In genomic region chr7:76895709-76896108, GRCh38 we compare ENCODE assay signal across 5 cellular contexts.
DNase-seq lines count a peak whose midpoint lies in the region; ATAC-seq, FAIRE-seq and TF ChIP-seq lines count a peak whose summit lies in the region.
"Not testable (repeated sequence)": the region's sequence is repeated elsewhere in the genome, so short reads cannot be mapped to it uniquely, and the experiment has no call there.

No MANE protein-coding gene starts in this region.

- H3K79me1 ChIP-seq in IMR-90 (ENCODE audit: low read depth in 1 of 2, low read length in 2 of 2), result not testable (repeated sequence)

- not testable (repeated sequence) for TF ChIP-seq CTCF in IMR-90 (conservative IDR thresholded peaks at IDR 0.05; ENCODE audit: low read depth, low read length); mesothelial cell of epicardium (IDR thresholded peaks at IDR 0.05; ENCODE audit: unreplicated experiment); natural killer cell (IDR thresholded peaks at IDR 0.05)

- H3K27ac ChIP-seq in IMR-90 (ENCODE audit: insufficient read depth, low read length), result not testable (repeated sequence)

- H3K4me3 ChIP-seq in IMR-90 (ENCODE audit: insufficient read depth, low read depth, low read length), result not testable (repeated sequence)

- not testable (repeated sequence) for H3K27me3 Mint-ChIP-seq in mesothelial cell of epicardium (ENCODE audit: low read depth)
- peaks cover 15 to 19% of the 10 kb centered on the region in 2 donors for H3K27me3 Mint-ChIP-seq in natural killer cell (ENCODE audit: low read depth in 2 of 2)

- TF ChIP-seq RAD21 in IMR-90 (IDR thresholded peaks at IDR 0.05; ENCODE audit: low read length), result not testable (repeated sequence)

- not testable (repeated sequence) for H3K27me3 ChIP-seq in IMR-90 (ENCODE audit: control insufficient read depth, insufficient read depth, low read length)

- not testable (repeated sequence) for TF ChIP-seq POLR2A in GM12891 (IDR thresholded peaks at IDR 0.05; ENCODE audit: low read depth, low read length); IMR-90 (IDR thresholded peaks at IDR 0.05; ENCODE audit: low read depth, low read length)

- peak overlapping the region in 1 of 2 experiments; percentile 22; a peak in 2 of 4 replicates for H4K8ac ChIP-seq in IMR-90 (ENCODE audit: low read depth in 2 of 2, low read length in 2 of 2)

- CTCF ChIA-PET in IMR-90 (lab: Yijun Ruan, JAX), result not testable (repeated sequence)

- in situ Hi-C loops in IMR-90 (cut with MboI; ENCODE audit: low sequenced_read_pairs), result not testable (repeated sequence)

- not testable (repeated sequence) for H3K4me2 ChIP-seq in IMR-90 (ENCODE audit: low read depth, low read length)

- POLR2A ChIA-PET in IMR-90 (lab: Charles Lee; ENCODE audit: unreplicated experiment), result not testable (repeated sequence)

- no CpG with 5 or more reads among the region's 4 CpGs for WGBS in IMR-90 (ENCODE audit: extremely low coverage in 2 of 2, insufficient read length in 1 of 2), 2 experiments

- not testable (repeated sequence) for H3K36me3 ChIP-seq in IMR-90 (ENCODE audit: control insufficient read depth, insufficient read depth, low read length)

- FAIRE-seq in GM12891 (lab: Jason Lieb, UNC), result peak; percentile 55

- BruUV-seq in IMR-90 (replicated peaks; lab: Mats Ljungman, UMichigan), result not testable (repeated sequence)

- intact Hi-C loops in IMR-90 (cut with micrococcal nuclease); natural killer cell (cut with micrococcal nuclease): not testable (repeated sequence)

- peak overlapping the region; percentile 12; the same call in 1 of the 2 replicates for H4K5ac ChIP-seq in IMR-90 (ENCODE audit: low read depth, low read length)

- not testable (repeated sequence) for H3K9me1 ChIP-seq in IMR-90 (ENCODE audit: insufficient read depth, low read length)

- peak overlapping the region; percentile 65 for H2BK5ac ChIP-seq in IMR-90 (ENCODE audit: low read depth, low read length, poor library complexity, severe bottlenecking)

- H3K4ac ChIP-seq in IMR-90 (ENCODE audit: low read depth, low read length), result peak overlapping the region; percentile 44

- H4K20me1 ChIP-seq in IMR-90 (ENCODE audit: insufficient read depth, low read length), result not testable (repeated sequence)

- not testable (repeated sequence) for H3K23ac ChIP-seq in IMR-90 (ENCODE audit: low read depth, low read length)

- peak overlapping the region; percentile 42; the same call in 1 of the 3 replicates for H2BK15ac ChIP-seq in IMR-90 (ENCODE audit: low read depth, low read length)

- not testable (repeated sequence) for H3K56ac ChIP-seq in IMR-90 (ENCODE audit: extremely low read depth, insufficient read depth, low read length)

- H3K14ac ChIP-seq in IMR-90 (replicated peaks; ENCODE audit: low read depth, low read length), result peak overlapping the region; percentile 5

- not testable (repeated sequence) for H3K9me3 Mint-ChIP-seq in mesothelial cell of epicardium, natural killer cell

- peak overlapping the region; percentile 58 for H2BK20ac ChIP-seq in IMR-90 (ENCODE audit: low read depth, low read length)

- H3K4me3 Mint-ChIP-seq in mesothelial cell of epicardium, result not testable (repeated sequence)
- H3K4me3 Mint-ChIP-seq in natural killer cell, result peak overlapping the region; percentile 17

- peak overlapping the region; percentile 9 for H3K27ac Mint-ChIP-seq in mesothelial cell of epicardium
- H3K27ac Mint-ChIP-seq in natural killer cell, result not testable (repeated sequence)

- H3K9ac ChIP-seq in IMR-90 (ENCODE audit: low read depth, low read length), result not testable (repeated sequence)

- H4K91ac ChIP-seq in IMR-90 (ENCODE audit: insufficient read depth, low read depth, low read length), result peak overlapping the region; percentile 77

- not testable (repeated sequence) for H3K36me3 Mint-ChIP-seq in mesothelial cell of epicardium, natural killer cell

- H3K18ac ChIP-seq in IMR-90 (ENCODE audit: low read depth, low read length), result peak overlapping the region; percentile 79; the same call in 1 of the 2 replicates

- not testable (repeated sequence) for H2AFZ ChIP-seq in IMR-90 (replicated peaks; ENCODE audit: low read length, poor library complexity)

- H2AK9ac ChIP-seq in IMR-90 (replicated peaks; ENCODE audit: low read depth, low read length, poor library complexity), result not testable (repeated sequence)

- H2AK5ac ChIP-seq in IMR-90 (ENCODE audit: low read depth, low read length), result not testable (repeated sequence)

- H3K4me1 Mint-ChIP-seq in mesothelial cell of epicardium, result peaks cover 26% of the 10 kb centered on the region
- not testable (repeated sequence) for H3K4me1 Mint-ChIP-seq in natural killer cell

- H2BK120ac ChIP-seq in IMR-90 (ENCODE audit: low read depth, low read length), result peak overlapping the region; percentile 44

- dilution Hi-C loops in IMR-90 (cut with HindIII; ENCODE audit: low sequenced_read_pairs, unreplicated experiment), result not testable (repeated sequence)

- DNase-seq in GM12891 (ENCODE audit: insufficient read length, low spot score); IMR-90; mesothelial cell of epicardium (ENCODE audit: low spot score in 2 of 2, unreplicated experiment in 2 of 2); natural killer cell: not testable (repeated sequence)
- DNase-seq in left kidney (ENCODE audit: low read depth, low spot score), result peak; percentile 34

- ATAC-seq in IMR-90 (ENCODE audit: low read depth); natural killer cell: not testable (repeated sequence)

- peaks cover 11% of the 10 kb centered on the region for H3K4me1 ChIP-seq in IMR-90 (ENCODE audit: control insufficient read depth, insufficient read depth, low read length)

- H3K9me3 ChIP-seq in IMR-90 (ENCODE audit: control insufficient read depth, insufficient read depth, low read length), result not testable (repeated sequence)
